Comparison of ENCODE assay signal across 8 cellular contexts in genomic region chr2:41853427-41854191, GRCh38.
DNase-seq lines count a peak whose midpoint lies in the region; ATAC-seq and TF ChIP-seq lines count a peak whose summit lies in the region.

No MANE protein-coding gene starts in this region.

- no peak for ATAC-seq in HG02981 (IDR thresholded peaks at IDR 0.05; ENCODE audit: unreplicated experiment)

- H3K27me3 ChIP-seq in breast epithelium, result no peaks in the 10 kb centered on the region

- H3K36me3 Mint-ChIP-seq in type B pancreatic cell, result no peaks in the 10 kb centered on the region

- no peaks in the 10 kb centered on the region for H3K4me1 ChIP-seq in breast epithelium

- no peaks in the 10 kb centered on the region for H3K36me3 ChIP-seq in breast epithelium

- no peak overlapping the region for H3K27ac Mint-ChIP-seq in type B pancreatic cell

- TF ChIP-seq CTCF in GM12865 (IDR thresholded peaks at IDR 0.05; ENCODE audit: insufficient read depth, low read depth, low read length, missing control alignments) (peak; percentile 51), breast epithelium (IDR thresholded peaks at IDR 0.05) (peak; percentile 67 to 73 (median 72)), type B pancreatic cell (conservative IDR thresholded peaks at IDR 0.05) (peak; percentile 91)

- intact Hi-C loops in breast epithelium (cut with DNase I; ENCODE audit: low total_unique reads), result no loop called here

- no peak overlapping the region for H3K4me3 ChIP-seq in GM12865 (ENCODE audit: low read depth, low read length)
- no peak overlapping the region for H3K4me3 ChIP-seq in breast epithelium

- no peak for TF ChIP-seq POLR2A in breast epithelium (IDR thresholded peaks at IDR 0.05)

- H3K27me3 Mint-ChIP-seq in type B pancreatic cell, result peaks cover 12% of the 10 kb centered on the region

- no peak overlapping the region for H3K27ac ChIP-seq in breast epithelium

- H3K4me3 Mint-ChIP-seq in type B pancreatic cell, result no peak overlapping the region

- peaks cover 8% of the 10 kb centered on the region for H3K4me1 Mint-ChIP-seq in type B pancreatic cell (ENCODE audit: unreplicated experiment)

- H3K9me3 Mint-ChIP-seq in type B pancreatic cell, result no peaks in the 10 kb centered on the region

- DNase-seq in AG08396 (ENCODE audit: low spot score), result peak; percentile 41
- DNase-seq in GM12865 (ENCODE audit: low read depth), result peak; percentile 26
- peak; percentile 44 for DNase-seq in NCI-H460 (ENCODE audit: extremely low read depth, low read depth)
- DNase-seq in breast epithelium (ENCODE audit: low spot score in 2 of 2), result no peak
- peak; percentile 40 for DNase-seq in kidney glomerular epithelial cell (lab: John Stamatoyannopoulos, UW)
- no peak for DNase-seq in type B pancreatic cell (ENCODE audit: extremely low spot score, unreplicated experiment)
- DNase-seq in GOT3 (lab: John Stamatoyannopoulos, UW), result no peak

- H3K9me3 ChIP-seq in breast epithelium, result no peaks in the 10 kb centered on the region

Comparison
In these comparisons a context has a peak if more than half of its experiments do, and no peak if none do; other contexts are left out.
1. DNase-seq: peak in AG08396 (single experiment), GM12865 (single experiment), NCI-H460 (single experiment) and kidney glomerular epithelial cell (single experiment); none in breast epithelium (0 of 2), type B pancreatic cell (single experiment) and GOT3 (single experiment).
2. Peak in every context shown above with its lines, with median percentiles within 50 percentile points of each other: CTCF ChIP-seq.